1 cellular context compared by ENCODE assay signal in the genomic region with DNA sequence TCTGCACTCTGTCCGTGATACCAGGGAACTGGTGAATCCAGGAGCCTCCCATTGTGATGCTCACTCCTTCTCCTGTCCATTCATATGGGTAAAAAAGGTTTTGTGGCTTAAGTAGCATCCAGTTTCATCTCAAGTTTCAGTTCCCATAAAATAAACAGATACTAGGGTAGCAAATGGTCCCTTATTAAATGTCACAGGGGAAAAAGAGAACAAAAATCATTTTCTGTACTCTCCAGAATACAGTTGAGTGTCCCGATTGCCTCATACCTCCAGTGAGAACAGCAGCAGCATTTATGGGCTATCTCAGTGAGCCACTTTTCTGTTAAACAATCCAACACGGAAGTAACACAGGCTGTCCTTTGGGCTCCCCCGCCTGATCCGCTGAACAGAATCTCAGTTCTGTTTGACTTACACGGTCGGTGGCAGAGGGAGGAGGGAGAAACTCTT.
TF ChIP-seq lines count a peak whose summit lies in the region.

No MANE protein-coding gene starts in this region.

TF ChIP-seq in GM12878, 131 proteins besides CTCF, POLR2A, EP300 and RAD21 (continued from another document):
- TF ChIP-seq, protein P1, sequence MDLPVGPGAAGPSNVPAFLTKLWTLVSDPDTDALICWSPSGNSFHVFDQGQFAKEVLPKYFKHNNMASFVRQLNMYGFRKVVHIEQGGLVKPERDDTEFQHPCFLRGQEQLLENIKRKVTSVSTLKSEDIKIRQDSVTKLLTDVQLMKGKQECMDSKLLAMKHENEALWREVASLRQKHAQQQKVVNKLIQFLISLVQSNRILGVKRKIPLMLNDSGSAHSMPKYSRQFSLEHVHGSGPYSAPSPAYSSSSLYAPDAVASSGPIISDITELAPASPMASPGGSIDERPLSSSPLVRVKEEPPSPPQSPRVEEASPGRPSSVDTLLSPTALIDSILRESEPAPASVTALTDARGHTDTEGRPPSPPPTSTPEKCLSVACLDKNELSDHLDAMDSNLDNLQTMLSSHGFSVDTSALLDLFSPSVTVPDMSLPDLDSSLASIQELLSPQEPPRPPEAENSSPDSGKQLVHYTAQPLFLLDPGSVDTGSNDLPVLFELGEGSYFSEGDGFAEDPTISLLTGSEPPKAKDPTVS (IDR thresholded peaks at IDR 0.05; ENCODE audit: low read depth, low read length), result no peak
- peak; percentile 91 for TF ChIP-seq DPF2 (IDR thresholded peaks at IDR 0.05)
- TF ChIP-seq MTA2 (IDR thresholded peaks at IDR 0.05; ENCODE audit: low read depth), result peak; percentile 80
- TF ChIP-seq, protein P2, sequence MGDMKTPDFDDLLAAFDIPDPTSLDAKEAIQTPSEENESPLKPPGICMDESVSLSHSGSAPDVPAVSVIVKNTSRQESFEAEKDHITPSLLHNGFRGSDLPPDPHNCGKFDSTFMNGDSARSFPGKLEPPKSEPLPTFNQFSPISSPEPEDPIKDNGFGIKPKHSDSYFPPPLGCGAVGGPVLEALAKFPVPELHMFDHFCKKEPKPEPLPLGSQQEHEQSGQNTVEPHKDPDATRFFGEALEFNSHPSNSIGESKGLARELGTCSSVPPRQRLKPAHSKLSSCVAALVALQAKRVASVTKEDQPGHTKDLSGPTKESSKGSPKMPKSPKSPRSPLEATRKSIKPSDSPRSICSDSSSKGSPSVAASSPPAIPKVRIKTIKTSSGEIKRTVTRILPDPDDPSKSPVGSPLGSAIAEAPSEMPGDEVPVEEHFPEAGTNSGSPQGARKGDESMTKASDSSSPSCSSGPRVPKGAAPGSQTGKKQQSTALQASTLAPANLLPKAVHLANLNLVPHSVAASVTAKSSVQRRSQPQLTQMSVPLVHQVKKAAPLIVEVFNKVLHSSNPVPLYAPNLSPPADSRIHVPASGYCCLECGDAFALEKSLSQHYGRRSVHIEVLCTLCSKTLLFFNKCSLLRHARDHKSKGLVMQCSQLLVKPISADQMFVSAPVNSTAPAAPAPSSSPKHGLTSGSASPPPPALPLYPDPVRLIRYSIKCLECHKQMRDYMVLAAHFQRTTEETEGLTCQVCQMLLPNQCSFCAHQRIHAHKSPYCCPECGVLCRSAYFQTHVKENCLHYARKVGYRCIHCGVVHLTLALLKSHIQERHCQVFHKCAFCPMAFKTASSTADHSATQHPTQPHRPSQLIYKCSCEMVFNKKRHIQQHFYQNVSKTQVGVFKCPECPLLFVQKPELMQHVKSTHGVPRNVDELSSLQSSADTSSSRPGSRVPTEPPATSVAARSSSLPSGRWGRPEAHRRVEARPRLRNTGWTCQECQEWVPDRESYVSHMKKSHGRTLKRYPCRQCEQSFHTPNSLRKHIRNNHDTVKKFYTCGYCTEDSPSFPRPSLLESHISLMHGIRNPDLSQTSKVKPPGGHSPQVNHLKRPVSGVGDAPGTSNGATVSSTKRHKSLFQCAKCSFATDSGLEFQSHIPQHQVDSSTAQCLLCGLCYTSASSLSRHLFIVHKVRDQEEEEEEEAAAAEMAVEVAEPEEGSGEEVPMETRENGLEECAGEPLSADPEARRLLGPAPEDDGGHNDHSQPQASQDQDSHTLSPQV (IDR thresholded peaks at IDR 0.05), result no peak
- no peak for TF ChIP-seq HDGF (IDR thresholded peaks at IDR 0.05)
- TF ChIP-seq, protein P3, sequence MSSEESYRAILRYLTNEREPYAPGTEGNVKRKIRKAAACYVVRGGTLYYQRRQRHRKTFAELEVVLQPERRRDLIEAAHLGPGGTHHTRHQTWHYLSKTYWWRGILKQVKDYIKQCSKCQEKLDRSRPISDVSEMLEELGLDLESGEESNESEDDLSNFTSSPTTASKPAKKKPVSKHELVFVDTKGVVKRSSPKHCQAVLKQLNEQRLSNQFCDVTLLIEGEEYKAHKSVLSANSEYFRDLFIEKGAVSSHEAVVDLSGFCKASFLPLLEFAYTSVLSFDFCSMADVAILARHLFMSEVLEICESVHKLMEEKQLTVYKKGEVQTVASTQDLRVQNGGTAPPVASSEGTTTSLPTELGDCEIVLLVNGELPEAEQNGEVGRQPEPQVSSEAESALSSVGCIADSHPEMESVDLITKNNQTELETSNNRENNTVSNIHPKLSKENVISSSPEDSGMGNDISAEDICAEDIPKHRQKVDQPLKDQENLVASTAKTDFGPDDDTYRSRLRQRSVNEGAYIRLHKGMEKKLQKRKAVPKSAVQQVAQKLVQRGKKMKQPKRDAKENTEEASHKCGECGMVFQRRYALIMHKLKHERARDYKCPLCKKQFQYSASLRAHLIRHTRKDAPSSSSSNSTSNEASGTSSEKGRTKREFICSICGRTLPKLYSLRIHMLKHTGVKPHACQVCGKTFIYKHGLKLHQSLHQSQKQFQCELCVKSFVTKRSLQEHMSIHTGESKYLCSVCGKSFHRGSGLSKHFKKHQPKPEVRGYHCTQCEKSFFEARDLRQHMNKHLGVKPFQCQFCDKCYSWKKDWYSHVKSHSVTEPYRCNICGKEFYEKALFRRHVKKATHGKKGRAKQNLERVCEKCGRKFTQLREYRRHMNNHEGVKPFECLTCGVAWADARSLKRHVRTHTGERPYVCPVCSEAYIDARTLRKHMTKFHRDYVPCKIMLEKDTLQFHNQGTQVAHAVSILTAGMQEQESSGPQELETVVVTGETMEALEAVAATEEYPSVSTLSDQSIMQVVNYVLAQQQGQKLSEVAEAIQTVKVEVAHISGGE (CRISPR knock-in tag; IDR thresholded peaks at IDR 0.05), result no peak
- peak; percentile 19; the same call in 1 of the 2 replicates for TF ChIP-seq NBN (IDR thresholded peaks at IDR 0.05)
- TF ChIP-seq, protein P4, sequence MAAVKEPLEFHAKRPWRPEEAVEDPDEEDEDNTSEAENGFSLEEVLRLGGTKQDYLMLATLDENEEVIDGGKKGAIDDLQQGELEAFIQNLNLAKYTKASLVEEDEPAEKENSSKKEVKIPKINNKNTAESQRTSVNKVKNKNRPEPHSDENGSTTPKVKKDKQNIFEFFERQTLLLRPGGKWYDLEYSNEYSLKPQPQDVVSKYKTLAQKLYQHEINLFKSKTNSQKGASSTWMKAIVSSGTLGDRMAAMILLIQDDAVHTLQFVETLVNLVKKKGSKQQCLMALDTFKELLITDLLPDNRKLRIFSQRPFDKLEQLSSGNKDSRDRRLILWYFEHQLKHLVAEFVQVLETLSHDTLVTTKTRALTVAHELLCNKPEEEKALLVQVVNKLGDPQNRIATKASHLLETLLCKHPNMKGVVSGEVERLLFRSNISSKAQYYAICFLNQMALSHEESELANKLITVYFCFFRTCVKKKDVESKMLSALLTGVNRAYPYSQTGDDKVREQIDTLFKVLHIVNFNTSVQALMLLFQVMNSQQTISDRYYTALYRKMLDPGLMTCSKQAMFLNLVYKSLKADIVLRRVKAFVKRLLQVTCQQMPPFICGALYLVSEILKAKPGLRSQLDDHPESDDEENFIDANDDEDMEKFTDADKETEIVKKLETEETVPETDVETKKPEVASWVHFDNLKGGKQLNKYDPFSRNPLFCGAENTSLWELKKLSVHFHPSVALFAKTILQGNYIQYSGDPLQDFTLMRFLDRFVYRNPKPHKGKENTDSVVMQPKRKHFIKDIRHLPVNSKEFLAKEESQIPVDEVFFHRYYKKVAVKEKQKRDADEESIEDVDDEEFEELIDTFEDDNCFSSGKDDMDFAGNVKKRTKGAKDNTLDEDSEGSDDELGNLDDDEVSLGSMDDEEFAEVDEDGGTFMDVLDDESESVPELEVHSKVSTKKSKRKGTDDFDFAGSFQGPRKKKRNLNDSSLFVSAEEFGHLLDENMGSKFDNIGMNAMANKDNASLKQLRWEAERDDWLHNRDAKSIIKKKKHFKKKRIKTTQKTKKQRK (IDR thresholded peaks at IDR 0.05; ENCODE audit: low read depth, low read length), result no peak
- TF ChIP-seq ZNF217 (IDR thresholded peaks at IDR 0.05), result no peak
- peak; percentile 99 for TF ChIP-seq EED (IDR thresholded peaks at IDR 0.05; ENCODE audit: low read depth)
- peak; percentile 83; the same call in 1 of the 2 replicates for TF ChIP-seq CBFB (IDR thresholded peaks at IDR 0.05; ENCODE audit: low read depth)
- TF ChIP-seq RUNX3 (IDR thresholded peaks at IDR 0.05; ENCODE audit: low read length), result peak; percentile 94
- TF ChIP-seq FOS (IDR thresholded peaks at IDR 0.05; ENCODE audit: borderline replicate concordance, extremely low read depth, insufficient read length), result no peak
- TF ChIP-seq, protein P5, sequence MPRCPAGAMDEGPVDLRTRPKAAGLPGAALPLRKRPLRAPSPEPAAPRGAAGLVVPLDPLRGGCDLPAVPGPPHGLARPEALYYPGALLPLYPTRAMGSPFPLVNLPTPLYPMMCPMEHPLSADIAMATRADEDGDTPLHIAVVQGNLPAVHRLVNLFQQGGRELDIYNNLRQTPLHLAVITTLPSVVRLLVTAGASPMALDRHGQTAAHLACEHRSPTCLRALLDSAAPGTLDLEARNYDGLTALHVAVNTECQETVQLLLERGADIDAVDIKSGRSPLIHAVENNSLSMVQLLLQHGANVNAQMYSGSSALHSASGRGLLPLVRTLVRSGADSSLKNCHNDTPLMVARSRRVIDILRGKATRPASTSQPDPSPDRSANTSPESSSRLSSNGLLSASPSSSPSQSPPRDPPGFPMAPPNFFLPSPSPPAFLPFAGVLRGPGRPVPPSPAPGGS (IDR thresholded peaks at IDR 0.05; ENCODE audit: borderline replicate concordance, insufficient read depth, low read depth, low read length, poor library complexity, severe bottlenecking), result peak; percentile 77
- no peak for TF ChIP-seq ZNF274 (IDR thresholded peaks at IDR 0.05; ENCODE audit: insufficient read depth, insufficient read length)
- no peak for TF ChIP-seq GABPA (IDR thresholded peaks at IDR 0.05; ENCODE audit: low read depth)
- peak in 1 of 2 experiments; percentile 2; a peak in 1 of 4 replicates for TF ChIP-seq BHLHE40 (IDR thresholded peaks at IDR 0.05; ENCODE audit: borderline replicate concordance in 1 of 2, low read depth in 2 of 2, low read length in 1 of 2)
